33 cellular contexts compared by ENCODE assay signal in the genomic region with DNA sequence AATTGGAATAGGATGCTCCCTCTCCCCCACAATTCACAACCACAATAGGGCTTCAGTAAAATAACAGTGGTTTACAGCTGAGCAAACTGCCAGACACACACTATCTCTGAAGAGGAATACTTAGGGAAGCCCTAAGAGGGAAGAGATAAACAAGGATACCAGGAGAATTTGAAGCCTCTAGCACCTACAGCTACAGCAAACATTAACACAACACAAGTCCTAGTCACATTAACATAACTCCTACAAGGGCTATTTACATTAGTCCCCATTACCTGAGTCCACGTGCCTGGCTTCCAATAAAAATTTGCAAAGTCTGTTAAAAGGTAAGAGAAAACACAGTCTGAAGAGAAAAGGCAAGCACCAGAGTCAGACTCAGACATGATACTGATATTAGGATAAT.
"Had no signal": no experiment of that assay in that cellular context is flagged by ENCODE, and none has a peak within 500 bp of the region (broad histone marks: within the 10 kb centered on the region; RNA-seq: fewer than 3 reads in every experiment).

No MANE protein-coding gene starts in this region.

- H3K27me3 Mint-ChIP-seq: activated CD4-positive, alpha-beta memory T cell treated with anti-CD3 and anti-CD28 coated beads, Interleukin-2, amount 10 ng/mL, durations not matched to agents 7 days and 5 days; activated CD4-positive, alpha-beta T cell treated with anti-CD3 and anti-CD28 coated beads, Interleukin-2, amount 10 ng/mL, durations not matched to agents 7 days and 5 days; activated naive CD4-positive, alpha-beta T cell treated with anti-CD3 and anti-CD28 coated beads, Interleukin-2, amount 50 U/mL, for 24 hours; activated naive CD8-positive, alpha-beta T cell treated with anti-CD3 and anti-CD28 coated beads, Interleukin-2, amount 50 U/mL, for 24 hours; activated T-helper 17 cell treated with anti-CD3 and anti-CD28 coated beads, Interleukin-2, amount 50 U/mL, for 72 hours; stimulated activated memory B cell treated with anti-CD40 and anti-IgM and Interleukin-4, amounts not matched to agents 10 μg/mL and 1 μg/mL and 100 μg/mL, for 72 hours had no signal

- H3K27me3 ChIP-seq: right atrium auricular region, stomach, thyroid gland, upper lobe of right lung had no signal

- H3K9me3 ChIP-seq: psoas muscle, stomach, thyroid gland, upper lobe of right lung had no signal

- H3K4me2 ChIP-seq: smooth muscle cell had no signal

- H3K4me3 ChIP-seq: psoas muscle, right atrium auricular region, smooth muscle cell, stomach, thyroid gland, upper lobe of right lung had no signal

- ATAC-seq: activated naive CD8-positive, alpha-beta T cell treated with anti-CD3 and anti-CD28 coated beads, Interleukin-2, amount 50 U/mL, for 24 hours; activated T-cell treated with anti-CD3 and anti-CD28 coated beads, Interleukin-2, amount 50 U/mL, for 4 hours; activated T-helper 17 cell treated with anti-CD3 and anti-CD28 coated beads, Interleukin-2, amount 50 U/mL, for 72 hours; esophagus mucosa; left colon; naive thymus-derived CD4-positive, alpha-beta T cell; psoas muscle; stimulated activated memory B cell treated with anti-CD40 and anti-IgM and Interleukin-4, amounts not matched to agents 10 μg/mL and 1 μg/mL and 100 μg/mL, for 72 hours; upper lobe of right lung had no signal

- H3K4me3 Mint-ChIP-seq: activated CD4-positive, alpha-beta memory T cell treated with anti-CD3 and anti-CD28 coated beads, Interleukin-2, amount 10 ng/mL, durations not matched to agents 7 days and 5 days; activated CD4-positive, alpha-beta T cell treated with anti-CD3 and anti-CD28 coated beads, Interleukin-2, amount 10 ng/mL, durations not matched to agents 7 days and 5 days; activated naive CD4-positive, alpha-beta T cell treated with anti-CD3 and anti-CD28 coated beads, Interleukin-2, amount 50 U/mL, for 24 hours; activated naive CD8-positive, alpha-beta T cell treated with anti-CD3 and anti-CD28 coated beads, Interleukin-2, amount 50 U/mL, for 24 hours; activated T-cell treated with anti-CD3 and anti-CD28 coated beads, Interleukin-2, amount 50 U/mL, for 4 hours; activated T-helper 17 cell treated with anti-CD3 and anti-CD28 coated beads, Interleukin-2, amount 50 U/mL, for 72 hours; immature natural killer cell; naive thymus-derived CD4-positive, alpha-beta T cell; stimulated activated memory B cell treated with anti-CD40 and anti-IgM and Interleukin-4, amounts not matched to agents 10 μg/mL and 1 μg/mL and 100 μg/mL, for 72 hours had no signal

- H3K9me3 Mint-ChIP-seq: activated CD4-positive, alpha-beta T cell treated with anti-CD3 and anti-CD28 coated beads, Interleukin-2, amount 10 ng/mL, durations not matched to agents 7 days and 5 days had no signal

- H3K9ac ChIP-seq: parathyroid adenoma had no signal

- H3K36me3 Mint-ChIP-seq: activated naive CD4-positive, alpha-beta T cell treated with anti-CD3 and anti-CD28 coated beads, Interleukin-2, amount 50 U/mL, for 24 hours; immature natural killer cell; naive thymus-derived CD4-positive, alpha-beta T cell; stimulated activated memory B cell treated with anti-CD40 and anti-IgM and Interleukin-4, amounts not matched to agents 10 μg/mL and 1 μg/mL and 100 μg/mL, for 72 hours had no signal

- H3K4me1 Mint-ChIP-seq: activated CD4-positive, alpha-beta memory T cell treated with anti-CD3 and anti-CD28 coated beads, Interleukin-2, amount 10 ng/mL, durations not matched to agents 7 days and 5 days; activated CD4-positive, alpha-beta T cell treated with anti-CD3 and anti-CD28 coated beads, Interleukin-2, amount 10 ng/mL, durations not matched to agents 7 days and 5 days; activated naive CD4-positive, alpha-beta T cell treated with anti-CD3 and anti-CD28 coated beads, Interleukin-2, amount 50 U/mL, for 24 hours; activated naive CD8-positive, alpha-beta T cell treated with anti-CD3 and anti-CD28 coated beads, Interleukin-2, amount 50 U/mL, for 24 hours; activated T-helper 17 cell treated with anti-CD3 and anti-CD28 coated beads, Interleukin-2, amount 50 U/mL, for 72 hours; immature natural killer cell; naive thymus-derived CD4-positive, alpha-beta T cell; stimulated activated memory B cell treated with anti-CD40 and anti-IgM and Interleukin-4, amounts not matched to agents 10 μg/mL and 1 μg/mL and 100 μg/mL, for 72 hours had no signal

- H3K27ac Mint-ChIP-seq: activated CD4-positive, alpha-beta memory T cell treated with anti-CD3 and anti-CD28 coated beads, Interleukin-2, amount 10 ng/mL, durations not matched to agents 7 days and 5 days; activated CD4-positive, alpha-beta T cell treated with anti-CD3 and anti-CD28 coated beads, Interleukin-2, amount 10 ng/mL, durations not matched to agents 7 days and 5 days; activated naive CD4-positive, alpha-beta T cell treated with anti-CD3 and anti-CD28 coated beads, Interleukin-2, amount 50 U/mL, for 24 hours; activated naive CD8-positive, alpha-beta T cell treated with anti-CD3 and anti-CD28 coated beads, Interleukin-2, amount 50 U/mL, for 24 hours; activated T-helper 17 cell treated with anti-CD3 and anti-CD28 coated beads, Interleukin-2, amount 50 U/mL, for 72 hours; immature natural killer cell; naive thymus-derived CD4-positive, alpha-beta T cell; stimulated activated memory B cell treated with anti-CD40 and anti-IgM and Interleukin-4, amounts not matched to agents 10 μg/mL and 1 μg/mL and 100 μg/mL, for 72 hours had no signal

- H3K27ac ChIP-seq: parathyroid adenoma, psoas muscle, right atrium auricular region, stomach, thyroid gland, upper lobe of right lung had no signal

- H3K79me2 ChIP-seq: parathyroid adenoma had no signal

- H2AFZ ChIP-seq: parathyroid adenoma had no signal

- DNase-seq: activated CD4-positive, alpha-beta memory T cell treated with anti-CD3 and anti-CD28 coated beads, Interleukin-2, amount 10 ng/mL, durations not matched to agents 7 days and 5 days; activated CD4-positive, alpha-beta T cell treated with anti-CD3 and anti-CD28 coated beads for 1 hour; activated CD4-positive, alpha-beta T cell treated with anti-CD3 and anti-CD28 coated beads, Interleukin-2, amount 10 ng/mL, durations not matched to agents 7 days and 5 days; activated gamma-delta T cell treated with Interleukin-2 at 50 U/mL for 16 hours; activated naive CD8-positive, alpha-beta T cell treated with anti-CD3 and anti-CD28 coated beads, Interleukin-2, amount 50 U/mL, for 24 hours; activated T-cell treated with anti-CD3 and anti-CD28 coated beads, Interleukin-2, amount 50 U/mL, for 4 hours; amygdala; caudate nucleus; cortex of kidney; foreskin fibroblast; head of caudate nucleus; hippocampal formation; immature natural killer cell; kidney; left colon; midbrain; naive thymus-derived CD4-positive, alpha-beta T cell; nucleus accumbens; psoas muscle; stimulated activated CD4-positive, alpha-beta T cell treated with anti-CD3 and anti-CD28 coated beads, Interleukin-1b, Interleukin-23, amount 100 ng/mL, for 48 hours; stimulated activated CD4-positive, alpha-beta T cell treated with anti-CD3 and anti-CD28 coated beads, Interleukin-4, amount 100 ng/mL, for 4 hours; stimulated activated CD8-positive, alpha-beta memory T cell treated with anti-CD3 and anti-CD28 coated beads, Interleukin-4, amount 100 ng/mL, for 48 hours; stomach; T-helper 2 cell; thyroid gland; upper lobe of right lung had no signal

- H3K4me1 ChIP-seq: parathyroid adenoma, psoas muscle, right atrium auricular region, stomach, thyroid gland, upper lobe of right lung had no signal

- H3K36me3 ChIP-seq: right atrium auricular region, stomach, thyroid gland, upper lobe of right lung had no signal
